ENCODE assay signal across 8 cellular contexts in the genomic region with DNA sequence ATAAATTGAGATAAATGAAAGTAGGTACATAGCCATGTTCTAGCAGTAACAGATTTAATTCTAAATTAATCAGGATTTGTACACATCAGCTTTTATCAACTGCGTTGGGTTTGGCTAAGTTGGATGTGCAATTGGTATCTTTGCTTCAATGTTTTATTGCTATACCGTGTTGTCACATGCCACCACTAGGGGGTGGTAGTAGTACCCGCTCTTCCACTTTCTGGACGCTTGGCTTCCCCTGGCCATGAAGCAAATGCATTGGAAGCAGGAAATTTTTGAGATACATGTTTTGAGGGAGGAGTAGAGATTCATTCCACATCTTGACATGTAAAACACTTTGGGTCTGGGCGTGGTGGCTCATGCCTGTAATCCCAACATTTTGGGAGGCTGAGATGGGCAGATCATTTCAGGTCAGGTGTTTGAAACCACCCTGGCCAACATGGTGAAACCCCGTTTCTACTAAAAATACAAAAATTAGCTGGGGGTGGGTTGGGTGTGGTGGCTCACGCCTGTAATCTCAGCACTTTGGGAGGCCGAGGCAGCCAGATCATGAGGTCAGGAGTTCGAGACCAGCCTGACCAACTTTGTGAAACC. TPM values are rescaled to one million over a fixed set of nuclear protein-coding genes. Genes with fewer than 3 reads are reported as not detected.
DNase-seq lines count a peak whose midpoint lies in the region; ATAC-seq, FAIRE-seq and TF ChIP-seq lines count a peak whose summit lies in the region.

No MANE protein-coding gene starts in this region.

- no peaks in the 10 kb centered on the region for H3K9me2 ChIP-seq in PC-9 (ENCODE audit: insufficient read depth)

- H3K79me2 ChIP-seq in PC-9 (ENCODE audit: low read depth) = no peaks in the 10 kb centered on the region

- no peak overlapping the region for H2AFZ ChIP-seq in PC-9

- H3K4me2 ChIP-seq in PC-9 = no peak overlapping the region

- CTCF ChIA-PET in PC-9 (lab: Charles Lee) = interaction anchor here (0.6 to 1.4 kb wide), 6 partner anchors 58 to 1023 kb away, joined by 3 to 5 read pairs (median 4); no protein-coding TSS in a partner anchor

- peaks cover 27% of the 10 kb centered on the region for H3K4me1 ChIP-seq in PC-9 (replicated peaks; ENCODE audit: insufficient read depth)

- TF ChIP-seq CTCF in D721Med (IDR thresholded peaks at IDR 0.05; ENCODE audit: insufficient read depth, missing control alignments) = peak; percentile 89
- TF ChIP-seq CTCF in PC-9 (conservative IDR thresholded peaks at IDR 0.05) = peak; percentile 89

- no TSS peak for BruUV-seq in PC-9 (replicated peaks; lab: Mats Ljungman, UMichigan)

- no peak overlapping the region for H3K27ac ChIP-seq in PC-9

- POLR2A ChIA-PET in PC-9 (lab: Charles Lee; ENCODE audit: unreplicated experiment) = interaction anchor here (0.6 kb wide), 1 partner anchor 420 kb away, joined by 3 read pairs; the partner anchor contains the start of gene DEXI

- peaks cover 23% of the 10 kb centered on the region; the same call in 1 of the 2 replicates for H3F3A ChIP-seq in PC-9 (ENCODE audit: insufficient read depth, low read depth)

- H3K9me3 ChIP-seq in PC-9 (ENCODE audit: insufficient read depth, low read depth) = no peaks in the 10 kb centered on the region

- H3K4me3 ChIP-seq in PC-9 = no peak overlapping the region

- no peaks in the 10 kb centered on the region for H3K27me3 ChIP-seq in PC-9 (ENCODE audit: insufficient read depth, low read depth)

- DNase-seq in D721Med (ENCODE audit: insufficient read length, low spot score) (no peak), HT1080 (ENCODE audit: low read depth) (peak; percentile 40), PC-9 (peak; percentile 67 to 70), glomerular visceral epithelial cell (ENCODE audit: extremely low spot score) (peak; percentile 30), pons (ENCODE audit: low spot score) (peak; percentile 47)
- DNase-seq in activated gamma-delta T cell treated with anti-CD3 and anti-CD28 coated beads, Interleukin-2, amount 50 U/mL, for 16 hours (ENCODE audit: low read depth) = peak; percentile 17
- no peak for DNase-seq in stimulated activated naive CD4-positive, alpha-beta T cell treated with Interleukin-2 at 50 U/mL for 16 hours (lab: John Stamatoyannopoulos, UW)

- H3K36me3 ChIP-seq in PC-9 (ENCODE audit: low read depth) = 0 out of 2 replicates have a peak, but pooled peaks cover 5% of the 10 kb centered on the region

- no peak for FAIRE-seq in D721Med (lab: Jason Lieb, UNC)

- intact Hi-C loops in PC-9 (cut with micrococcal nuclease; ENCODE audit: unreplicated experiment) = loop anchor here (1.0 to 5.0 kb wide), 3 partner anchors 59 to 208 kb away; partner anchors contain the start of gene EMP2

- ATAC-seq in GM18858 (IDR thresholded peaks at IDR 0.05; ENCODE audit: unreplicated experiment) = no peak

- H4K20me1 ChIP-seq in PC-9 (ENCODE audit: insufficient read depth) = no peaks in the 10 kb centered on the region

RNA-seq across cellular contexts. Expression of gene EMP2, which starts 58.6 kb away (rescaled TPM):
- 11.2 and 12.3 TPM in 2 replicates for total RNA-seq in HT1080 (2014; rRNA removed; shearing (Covaris generic))
- 9.9 and 10.0 TPM in 2 replicates for polyA plus RNA-seq in HT1080 (2015; cell fraction: cytosol; rRNA removed)
- polyA plus RNA-seq in HT1080 (2015; cell fraction: nucleus; rRNA removed) = 7.6 and 7.8 TPM in 2 replicates
- total RNA-seq in PC-9 (2021) = 82.5 and 137 TPM in 2 replicates

Comparison
In these comparisons a context has a peak if more than half of its experiments do, and no peak if none do; other contexts are left out.
1. DNase-seq: peak in HT1080 (single experiment), PC-9 (2 of 2), activated gamma-delta T cell treated with anti-CD3 and anti-CD28 coated beads, Interleukin-2, amount 50 U/mL, for 16 hours (single experiment), glomerular visceral epithelial cell (single experiment) and pons (single experiment); none in D721Med (single experiment) and stimulated activated naive CD4-positive, alpha-beta T cell treated with Interleukin-2 at 50 U/mL for 16 hours (single experiment).